Comparison of ENCODE assay signal across 8 cellular contexts in the genomic region with DNA sequence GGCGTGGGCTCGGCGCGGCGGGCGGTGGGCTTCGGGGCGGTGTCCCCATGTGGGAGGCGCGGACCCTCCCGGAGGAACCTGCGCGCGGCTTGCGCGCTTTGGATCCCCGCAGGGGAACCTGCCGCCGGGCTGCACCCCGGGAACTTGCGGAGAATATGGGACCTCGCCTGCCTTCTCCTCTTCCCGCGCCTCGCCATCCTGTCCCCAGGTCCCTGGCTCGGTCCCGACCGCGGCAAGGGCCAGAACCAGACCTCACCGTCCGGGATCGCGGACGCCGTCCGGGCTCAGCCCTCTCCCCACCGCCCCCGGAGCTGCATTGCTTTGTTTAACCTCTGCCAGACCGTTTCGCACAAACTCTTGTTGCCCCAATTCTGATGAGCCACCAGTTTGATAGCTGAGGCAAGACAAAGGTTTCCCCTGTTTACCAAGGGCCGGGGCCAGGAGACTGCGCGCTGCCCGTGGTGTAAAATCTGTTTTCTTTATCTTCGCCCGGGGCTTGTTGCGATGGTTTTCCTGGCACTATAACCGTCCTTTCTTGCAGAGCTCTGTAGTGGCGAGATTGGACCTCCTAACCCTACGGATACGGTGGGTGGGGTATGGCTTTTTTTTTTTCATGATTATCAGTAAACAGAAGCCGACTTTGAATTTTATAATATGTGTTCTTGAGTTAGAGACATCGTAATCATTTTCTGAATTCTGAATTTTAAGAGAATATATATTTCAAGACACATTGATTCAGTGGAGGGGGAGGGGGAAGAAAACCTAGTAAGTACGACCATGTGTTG.
DNase-seq lines count a peak whose midpoint lies in the region; ATAC-seq and TF ChIP-seq lines count a peak whose summit lies in the region.

No MANE protein-coding gene starts in this region.

- DNase-seq in AG09309 (ENCODE audit: low read depth) (no peak), GM13977 (ENCODE audit: low spot score) (peak; percentile 47), NCI-H2029 (lab: John Stamatoyannopoulos, UW) (peak; percentile 23), fibroblast of pulmonary artery (ENCODE audit: low read depth) (peak; percentile 46), amniotic stem cell (lab: John Stamatoyannopoulos, UW) (no peak)
- peak; percentile 20 for DNase-seq in activated CD4-positive, alpha-beta memory T cell treated with anti-CD3 and anti-CD28 coated beads for 36 hours
- no peak for DNase-seq in natural killer cell treated with Interleukin-12 subunit alpha and Interleukin-12 subunit beta and Interleukin-15 and Interleukin-18, amount 100 ng/mL, for 72 hours (ENCODE audit: low spot score)

- no peaks in the 10 kb centered on the region for H3K9me3 Mint-ChIP-seq in activated CD4-positive, alpha-beta memory T cell treated with anti-CD3 and anti-CD28 coated beads for 36 hours
- H3K9me3 Mint-ChIP-seq in natural killer cell treated with Interleukin-12 subunit alpha and Interleukin-12 subunit beta and Interleukin-15 and Interleukin-18, amount 100 ng/mL, for 72 hours: no peaks in the 10 kb centered on the region

- CTCF ChIA-PET in activated CD4-positive, alpha-beta memory T cell treated with anti-CD3 and anti-CD28 coated beads for 36 hours (lab: Charles Lee): interaction anchor here (1.5 kb wide), 1 partner anchor 101 kb away, joined by 3 read pairs; no protein-coding TSS in a partner anchor

- intact Hi-C loops in activated CD4-positive, alpha-beta memory T cell treated with anti-CD3 and anti-CD28 coated beads for 36 hours (cut with micrococcal nuclease): loop anchor here (1.0 to 5.0 kb wide), 3 partner anchors 52 to 253 kb away; partner anchors contain the start of gene CEP135

- H3K4me1 Mint-ChIP-seq in activated CD4-positive, alpha-beta memory T cell treated with anti-CD3 and anti-CD28 coated beads for 36 hours (ENCODE audit: low read depth): peaks cover 12% of the 10 kb centered on the region
- H3K4me1 Mint-ChIP-seq in natural killer cell treated with Interleukin-12 subunit alpha and Interleukin-12 subunit beta and Interleukin-15 and Interleukin-18, amount 100 ng/mL, for 72 hours (ENCODE audit: low read depth in 2 of 2): peaks cover 7 to 9% of the 10 kb centered on the region in 2 donors

- TF ChIP-seq CTCF in AG09309 (IDR thresholded peaks at IDR 0.05; ENCODE audit: control insufficient read depth, insufficient read depth, low read depth, low read length, missing control alignments) (no peak), GM13977 (IDR thresholded peaks at IDR 0.05; ENCODE audit: extremely low read depth, insufficient read depth, missing control alignments) (peak; percentile 1), fibroblast of pulmonary artery (IDR thresholded peaks at IDR 0.05; ENCODE audit: low read length, missing control alignments) (no peak)

- H3K27ac Mint-ChIP-seq in activated CD4-positive, alpha-beta memory T cell treated with anti-CD3 and anti-CD28 coated beads for 36 hours: no peak overlapping the region
- H3K27ac Mint-ChIP-seq in natural killer cell treated with Interleukin-12 subunit alpha and Interleukin-12 subunit beta and Interleukin-15 and Interleukin-18, amount 100 ng/mL, for 72 hours: no peak overlapping the region

- no peaks in the 10 kb centered on the region for H3K36me3 Mint-ChIP-seq in activated CD4-positive, alpha-beta memory T cell treated with anti-CD3 and anti-CD28 coated beads for 36 hours
- no peaks in the 10 kb centered on the region for H3K36me3 Mint-ChIP-seq in natural killer cell treated with Interleukin-12 subunit alpha and Interleukin-12 subunit beta and Interleukin-15 and Interleukin-18, amount 100 ng/mL, for 72 hours

- in situ Hi-C loops in GM13977 (cut with MboI; ENCODE audit: low pct_unique_long_range_greater_than_20kb, low sequenced_read_pairs, unreplicated experiment): no loop called here

- peak overlapping the region; percentile 75 for H3K4me3 Mint-ChIP-seq in activated CD4-positive, alpha-beta memory T cell treated with anti-CD3 and anti-CD28 coated beads for 36 hours
- H3K4me3 Mint-ChIP-seq in natural killer cell treated with Interleukin-12 subunit alpha and Interleukin-12 subunit beta and Interleukin-15 and Interleukin-18, amount 100 ng/mL, for 72 hours: peak overlapping the region; percentile 78

- peak overlapping the region; percentile 54 for H3K4me3 ChIP-seq in AG09309 (ENCODE audit: control insufficient read depth, low read depth, low read length)
- peak overlapping the region; percentile 66 for H3K4me3 ChIP-seq in fibroblast of pulmonary artery (replicated peaks; ENCODE audit: low read depth, low read length)

- POLR2A ChIA-PET in activated CD4-positive, alpha-beta memory T cell treated with anti-CD3 and anti-CD28 coated beads for 36 hours (lab: Charles Lee): no interaction called here

- ATAC-seq in HG02840 (IDR thresholded peaks at IDR 0.05; ENCODE audit: low FRiP score, unreplicated experiment): peak; percentile 32
- ATAC-seq in natural killer cell treated with Interleukin-12 subunit alpha and Interleukin-12 subunit beta and Interleukin-15 and Interleukin-18, amount 100 ng/mL, for 72 hours: peak; percentile 40 to 63

- peaks cover 49% of the 10 kb centered on the region for H3K27me3 Mint-ChIP-seq in activated CD4-positive, alpha-beta memory T cell treated with anti-CD3 and anti-CD28 coated beads for 36 hours
- H3K27me3 Mint-ChIP-seq in natural killer cell treated with Interleukin-12 subunit alpha and Interleukin-12 subunit beta and Interleukin-15 and Interleukin-18, amount 100 ng/mL, for 72 hours: peaks cover 20 to 36% of the 10 kb centered on the region in 2 donors

Comparison
In these comparisons a context has a peak if more than half of its experiments do, and no peak if none do; other contexts are left out.
1. DNase-seq: peak in GM13977 (single experiment), NCI-H2029 (single experiment), activated CD4-positive, alpha-beta memory T cell treated with anti-CD3 and anti-CD28 coated beads for 36 hours (single experiment) and fibroblast of pulmonary artery (single experiment); none in AG09309 (single experiment), natural killer cell treated with Interleukin-12 subunit alpha and Interleukin-12 subunit beta and Interleukin-15 and Interleukin-18, amount 100 ng/mL, for 72 hours (single experiment) and amniotic stem cell (single experiment).